Comparison of ENCODE assay signal across 8 cellular contexts in the genomic region with DNA sequence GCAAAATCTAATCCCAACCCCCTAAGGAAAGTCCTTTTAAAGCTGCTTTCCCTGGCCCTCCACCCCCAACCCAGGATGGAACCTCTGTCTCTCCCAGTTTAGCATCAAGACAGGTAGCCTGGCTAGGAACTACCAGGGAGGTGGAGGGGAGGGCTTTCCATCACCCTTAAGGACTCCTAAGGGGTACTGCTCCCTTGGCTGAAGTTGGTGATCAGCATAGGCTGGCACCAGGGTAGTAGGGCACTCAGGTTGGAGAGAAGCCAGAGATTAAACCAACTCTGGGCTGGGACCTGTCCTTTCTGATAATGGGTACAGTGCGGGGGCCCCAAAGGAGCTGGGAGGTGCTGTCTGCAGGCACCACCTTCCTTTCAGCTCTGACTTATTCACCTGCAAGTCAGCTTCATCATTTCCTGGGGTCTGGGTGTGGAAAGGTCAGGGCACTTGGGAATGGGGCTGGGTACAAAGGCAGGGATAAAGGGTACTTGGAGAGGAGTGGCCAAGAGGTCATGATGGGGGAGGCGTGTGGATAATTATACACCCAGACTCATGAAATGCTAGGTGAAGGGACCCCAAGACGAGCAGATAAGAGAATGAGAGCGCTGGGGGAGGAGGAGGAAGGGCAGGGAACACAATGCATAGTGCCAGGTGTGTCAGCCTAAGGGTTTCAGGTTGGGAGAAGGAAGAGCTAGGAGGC. TPM values are rescaled to one million over a fixed set of nuclear protein-coding genes. Genes with fewer than 3 reads are reported as not detected.
A peak's percentile ranks its signal among the peaks of the same experiment; 100 is the strongest.
DNase-seq lines count a peak whose midpoint lies in the region; ATAC-seq and TF ChIP-seq lines count a peak whose summit lies in the region.

No MANE protein-coding gene starts in this region.

- H3K4me1 ChIP-seq in neuronal stem cell (ENCODE audit: control insufficient read depth in 2 of 2, insufficient read depth in 1 of 2, low read depth in 1 of 2, low read length in 2 of 2), result peaks cover 31 to 37% of the 10 kb centered on the region in 2 donors

- H2BK5ac ChIP-seq in neuronal stem cell (ENCODE audit: low read length), result peak overlapping the region; percentile 95

- no peak overlapping the region for H3K4ac ChIP-seq in neuronal stem cell (ENCODE audit: low read length)

- H3K27ac Mint-ChIP-seq in endothelial cell (ENCODE audit: unreplicated experiment), result peak overlapping the region; percentile 94

- ATAC-seq in HG03159 (IDR thresholded peaks at IDR 0.05; ENCODE audit: unreplicated experiment), result no peak

- H3K4me3 ChIP-seq in SK-N-MC (peak overlapping the region; percentile 93), neuronal stem cell (ENCODE audit: low read length in 2 of 2) (peak overlapping the region; percentile 75 to 95)

- H3K27me3 Mint-ChIP-seq in endothelial cell (ENCODE audit: unreplicated experiment), result peaks cover 29% of the 10 kb centered on the region

- no peaks in the 10 kb centered on the region for H3K9me3 Mint-ChIP-seq in endothelial cell (ENCODE audit: unreplicated experiment)

- peak; percentile 63 for DNase-seq in DMS79 treated with DMSO at 0.1 percent for 48 hours (lab: John Stamatoyannopoulos, UW)
- DNase-seq in DMS79 (lab: John Stamatoyannopoulos, UW), result no peak
- no peak for DNase-seq in SK-N-MC (ENCODE audit: low read depth, low spot score)
- no peak for DNase-seq in endothelial cell (ENCODE audit: low spot score)
- no peak for DNase-seq in neuronal stem cell (ENCODE audit: low spot score)
- no peak for DNase-seq in GM03348 (ENCODE audit: low spot score)
- DNase-seq in HuH-7 (ENCODE audit: low spot score), result no peak

- peaks cover 25% of the 10 kb centered on the region for H3K36me3 Mint-ChIP-seq in endothelial cell (ENCODE audit: low read depth, unreplicated experiment)

- H3K9me3 ChIP-seq in SK-N-MC (ENCODE audit: low read depth, low read length) (no peaks in the 10 kb centered on the region), neuronal stem cell (replicated peaks in 1 of 2; ENCODE audit: control insufficient read depth in 2 of 2, insufficient read depth in 1 of 2, low read depth in 1 of 2, low read length in 2 of 2) (no peaks in the 10 kb centered on the region)

- H2AFZ ChIP-seq in neuronal stem cell (ENCODE audit: low read length), result peak overlapping the region; percentile 88

- H3K36me3 ChIP-seq in SK-N-MC (ENCODE audit: insufficient read depth, low read length) (peaks cover 34% of the 10 kb centered on the region), neuronal stem cell (replicated peaks in 1 of 2; ENCODE audit: control insufficient read depth in 2 of 2, insufficient read depth in 2 of 2, low read length in 2 of 2) (peaks cover 0 to 21% of the 10 kb centered on the region in 2 donors)

- peak overlapping the region; percentile 100 for H3K4me3 Mint-ChIP-seq in endothelial cell (ENCODE audit: unreplicated experiment)

- peaks cover 4% of the 10 kb centered on the region for H3K79me1 ChIP-seq in neuronal stem cell (ENCODE audit: low read depth, low read length)

- H3K14ac ChIP-seq in neuronal stem cell (ENCODE audit: low read length), result peak overlapping the region; percentile 95

- no peak overlapping the region for H4K91ac ChIP-seq in neuronal stem cell (ENCODE audit: low read depth, low read length, poor library complexity)

- H2BK12ac ChIP-seq in neuronal stem cell (ENCODE audit: low read length), result peak overlapping the region; percentile 85

- H3K18ac ChIP-seq in neuronal stem cell (ENCODE audit: low read length), result peak overlapping the region; percentile 99

- peak overlapping the region; percentile 38 for H3K23ac ChIP-seq in neuronal stem cell (ENCODE audit: low read depth, low read length, poor library complexity)

- TF ChIP-seq CTCF in endothelial cell (IDR thresholded peaks at IDR 0.05; ENCODE audit: unreplicated experiment), result no peak

- no CpG with 5 or more reads among the region's 4 CpGs for WGBS in neuronal stem cell (ENCODE audit: extremely low coverage in 2 of 2, insufficient read length in 2 of 2, insufficient replicate concordance in 1 of 2), 2 donors

- H3K4me2 ChIP-seq in neuronal stem cell (ENCODE audit: insufficient read depth, low read length, poor library complexity, severe bottlenecking), result peak overlapping the region; percentile 81

- H2BK15ac ChIP-seq in neuronal stem cell (ENCODE audit: low read length), result no peak overlapping the region

- peak overlapping the region; percentile 92 for H2BK120ac ChIP-seq in neuronal stem cell (ENCODE audit: low read depth, low read length)

- H3K27ac ChIP-seq in SK-N-MC (peak overlapping the region; percentile 89), neuronal stem cell (replicated peaks; ENCODE audit: low read length) (peak overlapping the region; percentile 89)

- H3K27me3 ChIP-seq in neuronal stem cell (ENCODE audit: control insufficient read depth in 3 of 3, insufficient read depth in 3 of 3, low read depth in 1 of 3, low read length in 3 of 3), result no peaks in the 10 kb centered on the region

- H3K9ac ChIP-seq in SK-N-MC (ENCODE audit: insufficient read length) (peak overlapping the region; percentile 92), neuronal stem cell (ENCODE audit: low read depth, low read length, poor library complexity) (peak overlapping the region; percentile 95)

- peaks cover 86% of the 10 kb centered on the region for H3K4me1 Mint-ChIP-seq in endothelial cell (ENCODE audit: unreplicated experiment)

- peak overlapping the region; percentile 66 for H2AK5ac ChIP-seq in neuronal stem cell (ENCODE audit: low read depth, low read length)

- no peak overlapping the region for H4K8ac ChIP-seq in neuronal stem cell (ENCODE audit: low read depth, low read length)

RNA-seq across cellular contexts. Expression of gene ARHGEF2, which starts 1.3 kb away (rescaled TPM):
- 244 TPM for total RNA-seq in endothelial cell (ENCODE audit: unreplicated experiment)
- polyA plus RNA-seq in neuronal stem cell (2013, experiment 1 of 2), result 55.4 TPM
- polyA plus RNA-seq in neuronal stem cell (2013, experiment 2 of 2), result 57.0 TPM

RNA-seq across cellular contexts. Expression of gene RXFP4, which starts 35.6 kb away (rescaled TPM):
- total RNA-seq in endothelial cell (ENCODE audit: unreplicated experiment), result not detected
- polyA plus RNA-seq in neuronal stem cell (2013, experiment 1 of 2), result not detected
- not detected for polyA plus RNA-seq in neuronal stem cell (2013, experiment 2 of 2)

RNA-seq across cellular contexts. Expression of gene KHDC4, which starts 42.8 kb away (rescaled TPM):
- 42.6 TPM for total RNA-seq in endothelial cell (ENCODE audit: unreplicated experiment)
- polyA plus RNA-seq in neuronal stem cell (2013, experiment 1 of 2), result 41.1 TPM
- polyA plus RNA-seq in neuronal stem cell (2013, experiment 2 of 2), result 42.2 TPM

RNA-seq across cellular contexts. Expression of gene SSR2, which starts 43.7 kb away (rescaled TPM):
- total RNA-seq in endothelial cell (ENCODE audit: unreplicated experiment), result 340 TPM
- polyA plus RNA-seq in neuronal stem cell (2013, experiment 1 of 2), result 352 TPM
- 349 TPM for polyA plus RNA-seq in neuronal stem cell (2013, experiment 2 of 2)
